Comparison of ENCODE assay signal across 23 cellular contexts in genomic region chr16:85789773-85790172, GRCh38. TPM values are rescaled to one million over a fixed set of nuclear protein-coding genes. Genes with fewer than 3 reads are reported as not detected.
"Had no signal": no experiment of that assay in that cellular context is flagged by ENCODE, and none has a peak within 500 bp of the region (broad histone marks: within the 10 kb centered on the region; RNA-seq: fewer than 3 reads in every experiment).

No MANE protein-coding gene starts in this region.

- ATAC-seq: natural killer cell treated with Interleukin-12 subunit alpha and Interleukin-12 subunit beta and Interleukin-15 and Interleukin-18, amount 100 ng/mL, for 72 hours had no signal

- H3K4me3 Mint-ChIP-seq: activated T-helper 1 cell treated with anti-CD3 and anti-CD28 coated beads, Interleukin-12 subunit alpha, Interleukin-12 subunit beta, Interleukin-2, Interleukin-4 antibody, amounts not matched to agents 30 ng/mL and 10 ng/mL and 1 ng/mL, durations not matched to agents 14 hours and 24 hours and 36 hours; dendritic cell treated with granulocyte-macrophage colony-stimulating factor and Interleukin-4, amounts not matched to agents 40 ng/mL and 50 ng/mL, for 4 days; mesothelial cell of epicardium; natural killer cell treated with Interleukin-12 subunit alpha and Interleukin-12 subunit beta and Interleukin-15 and Interleukin-18, amount 100 ng/mL, for 72 hours had no signal

- H3K4me1 ChIP-seq: adrenal gland, ascending aorta, esophagus muscularis mucosa, prostate gland, upper lobe of left lung had no signal

- H3K27me3 Mint-ChIP-seq: dendritic cell treated with granulocyte-macrophage colony-stimulating factor and Interleukin-4, amounts not matched to agents 40 ng/mL and 50 ng/mL, for 4 days; natural killer cell treated with Interleukin-12 subunit alpha and Interleukin-12 subunit beta and Interleukin-15 and Interleukin-18, amount 100 ng/mL, for 72 hours had no signal

- DNase-seq: activated CD4-positive, alpha-beta T cell treated with anti-CD3 and anti-CD28 coated beads for 1 hour; activated CD4-positive, alpha-beta T cell treated with anti-CD3 and anti-CD28 coated beads, Interleukin-2, amount 50 U/mL, for 4 hours; activated gamma-delta T cell; adrenal gland; brain microvascular endothelial cell; caudate nucleus; effector memory CD4-positive, alpha-beta T cell; glutamatergic neuron; hypothalamus; left ventricle myocardium inferior; mammary epithelial cell; stimulated activated CD4-positive, alpha-beta T cell treated with anti-CD3 and anti-CD28 coated beads, Interleukin-4, amount 100 ng/mL, for 1 hour; stimulated activated naive CD4-positive, alpha-beta T cell treated with Interleukin-2 at 50 U/mL for 16 hours; T-helper 9 cell; upper lobe of left lung had no signal

- H3K4me3 ChIP-seq: adrenal gland, ascending aorta, esophagus muscularis mucosa, left ventricle myocardium inferior, prostate gland, upper lobe of left lung had no signal

- H3K4me1 Mint-ChIP-seq: mesothelial cell of epicardium had no signal

- H3K27me3 ChIP-seq: adrenal gland, ascending aorta, brain microvascular endothelial cell, esophagus muscularis mucosa, upper lobe of left lung had no signal

- H3K27ac Mint-ChIP-seq: activated T-helper 1 cell treated with anti-CD3 and anti-CD28 coated beads, Interleukin-12 subunit alpha, Interleukin-12 subunit beta, Interleukin-2, Interleukin-4 antibody, amounts not matched to agents 30 ng/mL and 10 ng/mL and 1 ng/mL, durations not matched to agents 14 hours and 24 hours and 36 hours; dendritic cell treated with granulocyte-macrophage colony-stimulating factor and Interleukin-4, amounts not matched to agents 40 ng/mL and 50 ng/mL, for 4 days; mesothelial cell of epicardium; natural killer cell treated with Interleukin-12 subunit alpha and Interleukin-12 subunit beta and Interleukin-15 and Interleukin-18, amount 100 ng/mL, for 72 hours had no signal

- H3K27ac ChIP-seq: adrenal gland, ascending aorta, brain microvascular endothelial cell, esophagus muscularis mucosa, left ventricle myocardium inferior, prostate gland, upper lobe of left lung had no signal

- H3K36me3 ChIP-seq: prostate gland had no signal

- FAIRE-seq: frontal cortex had no signal

- H3K9me3 ChIP-seq: adrenal gland, ascending aorta, esophagus muscularis mucosa, prostate gland, upper lobe of left lung had no signal

- H3K9me3 Mint-ChIP-seq: activated T-helper 1 cell treated with anti-CD3 and anti-CD28 coated beads, Interleukin-12 subunit alpha, Interleukin-12 subunit beta, Interleukin-2, Interleukin-4 antibody, amounts not matched to agents 30 ng/mL and 10 ng/mL and 1 ng/mL, durations not matched to agents 14 hours and 24 hours and 36 hours; dendritic cell treated with granulocyte-macrophage colony-stimulating factor and Interleukin-4, amounts not matched to agents 40 ng/mL and 50 ng/mL, for 4 days; natural killer cell treated with Interleukin-12 subunit alpha and Interleukin-12 subunit beta and Interleukin-15 and Interleukin-18, amount 100 ng/mL, for 72 hours had no signal

RNA-seq across cellular contexts. Expression of gene C16orf74, which starts 38.9 kb away (rescaled TPM):
- total RNA-seq: activated T-helper 1 cell treated with anti-CD3 and anti-CD28 coated beads, Interleukin-12 subunit alpha, Interleukin-12 subunit beta, Interleukin-2, Interleukin-4 antibody, amounts not matched to agents 30 ng/mL and 10 ng/mL and 1 ng/mL, durations not matched to agents 14 hours and 24 hours and 36 hours; ascending aorta; natural killer cell treated with Interleukin-12 subunit alpha and Interleukin-12 subunit beta and Interleukin-15 and Interleukin-18, amount 100 ng/mL, for 72 hours had no signal
